36 cellular contexts compared by ENCODE assay signal in genomic region chr5:178098685-178099084, GRCh38.
"Had no signal": no experiment of that assay in that cellular context is flagged by ENCODE, and none has a peak within 500 bp of the region (broad histone marks: within the 10 kb centered on the region; RNA-seq: fewer than 3 reads in every experiment).

No MANE protein-coding gene starts in this region.

- ATAC-seq: activated naive CD4-positive, alpha-beta T cell treated with anti-CD3 and anti-CD28 coated beads, Interleukin-2, amount 50 U/mL, for 72 hours; activated naive CD8-positive, alpha-beta T cell treated with anti-CD3 and anti-CD28 coated beads, Interleukin-2, amount 50 U/mL, for 24 hours; activated T-cell treated with anti-CD3 and anti-CD28 coated beads, Interleukin-2, amount 50 U/mL, for 4 hours; activated T-cell treated with anti-CD3 and anti-CD28 coated beads, Interleukin-2, amount 50 U/mL, for 72 hours; activated T-helper 17 cell treated with anti-CD3 and anti-CD28 coated beads, Interleukin-2, amount 50 U/mL, for 72 hours; body of pancreas had no signal

- H3K9me3 Mint-ChIP-seq: activated naive CD4-positive, alpha-beta T cell treated with anti-CD3 and anti-CD28 coated beads for 36 hours; activated naive CD4-positive, alpha-beta T cell treated with anti-CD3 and anti-CD28 coated beads, Interleukin-2, amount 50 U/mL, for 72 hours; activated naive CD8-positive, alpha-beta T cell treated with anti-CD3 and anti-CD28 coated beads for 36 hours; activated naive CD8-positive, alpha-beta T cell treated with anti-CD3 and anti-CD28 coated beads, Interleukin-2, amount 50 U/mL, for 24 hours; activated T-cell treated with anti-CD3 and anti-CD28 coated beads, Interleukin-2, amount 50 U/mL, for 24 hours; activated T-cell treated with anti-CD3 and anti-CD28 coated beads, Interleukin-2, amount 50 U/mL, for 4 hours; activated T-helper 17 cell treated with anti-CD3 and anti-CD28 coated beads, Interleukin-2, amount 50 U/mL, for 72 hours; central memory CD8-positive, alpha-beta T cell had no signal

- H3K4me3 ChIP-seq: adrenal gland, ascending aorta, body of pancreas, breast epithelium, cardiac muscle cell had no signal

- H3K36me3 Mint-ChIP-seq: activated naive CD4-positive, alpha-beta T cell treated with anti-CD3 and anti-CD28 coated beads, Interleukin-2, amount 50 U/mL, for 72 hours; activated naive CD8-positive, alpha-beta T cell; activated naive CD8-positive, alpha-beta T cell treated with anti-CD3 and anti-CD28 coated beads for 36 hours; activated naive CD8-positive, alpha-beta T cell treated with anti-CD3 and anti-CD28 coated beads, Interleukin-2, amount 10 ng/mL, durations not matched to agents 7 days and 5 days; brain had no signal

- DNase-seq: activated effector memory CD4-positive, alpha-beta T cell treated with anti-CD3 and anti-CD28 coated beads, Interleukin-2, amount 50 U/mL, for 16 hours; activated effector memory CD4-positive, alpha-beta T cell treated with Interleukin-2 at 50 U/mL for 16 hours; activated gamma-delta T cell; activated gamma-delta T cell treated with Interleukin-2 at 50 U/mL for 16 hours; activated naive CD4-positive, alpha-beta T cell; activated naive CD4-positive, alpha-beta T cell treated with anti-CD3 and anti-CD28 coated beads for 36 hours; activated naive CD4-positive, alpha-beta T cell treated with anti-CD3 and anti-CD28 coated beads, Interleukin-2, amount 10 ng/mL, durations not matched to agents 7 days and 5 days; activated naive CD4-positive, alpha-beta T cell treated with anti-CD3 and anti-CD28 coated beads, Interleukin-2, amount 50 U/mL, for 16 hours; activated naive CD8-positive, alpha-beta T cell treated with anti-CD3 and anti-CD28 coated beads for 36 hours; activated naive CD8-positive, alpha-beta T cell treated with anti-CD3 and anti-CD28 coated beads, Interleukin-2, amount 10 ng/mL, durations not matched to agents 7 days and 5 days; activated naive CD8-positive, alpha-beta T cell treated with anti-CD3 and anti-CD28 coated beads, Interleukin-2, amount 50 U/mL, for 24 hours; activated T-cell treated with anti-CD3 and anti-CD28 coated beads, Interleukin-2, amount 50 U/mL, for 1 hour; activated T-cell treated with anti-CD3 and anti-CD28 coated beads, Interleukin-2, amount 50 U/mL, for 24 hours; activated T-cell treated with anti-CD3 and anti-CD28 coated beads, Interleukin-2, amount 50 U/mL, for 4 hours; activated T-cell treated with anti-CD3 and anti-CD28 coated beads, Interleukin-2, amount 50 U/mL, for 48 hours; activated T-cell treated with anti-CD3 and anti-CD28 coated beads, Interleukin-2, amount 50 U/mL, for 72 hours; adrenal gland; amniotic stem cell; amygdala; anterior cingulate cortex; aorta; body of pancreas; brain microvascular endothelial cell; caudate nucleus; central memory CD4-positive, alpha-beta T cell; cerebellar nuclear complex had no signal

- H3K27me3 ChIP-seq: adrenal gland, ascending aorta, body of pancreas, brain microvascular endothelial cell, breast epithelium, cardiac muscle cell had no signal

- H3K4me3 Mint-ChIP-seq: activated naive CD4-positive, alpha-beta T cell treated with anti-CD3 and anti-CD28 coated beads for 36 hours; activated naive CD4-positive, alpha-beta T cell treated with anti-CD3 and anti-CD28 coated beads, Interleukin-2, amount 10 ng/mL, durations not matched to agents 7 days and 5 days; activated naive CD8-positive, alpha-beta T cell; activated naive CD8-positive, alpha-beta T cell treated with anti-CD3 and anti-CD28 coated beads for 36 hours; activated naive CD8-positive, alpha-beta T cell treated with anti-CD3 and anti-CD28 coated beads, Interleukin-2, amount 10 ng/mL, durations not matched to agents 7 days and 5 days; activated naive CD8-positive, alpha-beta T cell treated with anti-CD3 and anti-CD28 coated beads, Interleukin-2, amount 50 U/mL, for 24 hours; activated T-cell treated with anti-CD3 and anti-CD28 coated beads, Interleukin-2, amount 50 U/mL, for 24 hours; activated T-cell treated with anti-CD3 and anti-CD28 coated beads, Interleukin-2, amount 50 U/mL, for 4 hours; activated T-cell treated with anti-CD3 and anti-CD28 coated beads, Interleukin-2, amount 50 U/mL, for 72 hours; activated T-helper 1 cell treated with anti-CD3 and anti-CD28 coated beads, Interleukin-12 subunit alpha, Interleukin-12 subunit beta, Interleukin-2, Interleukin-4 antibody, amounts not matched to agents 30 ng/mL and 10 ng/mL and 1 ng/mL, durations not matched to agents 14 hours and 24 hours and 36 hours; activated T-helper 17 cell treated with anti-CD3 and anti-CD28 coated beads, Interleukin-2, amount 50 U/mL, for 72 hours; brain; central memory CD8-positive, alpha-beta T cell had no signal

- H3K27ac ChIP-seq: adrenal gland, ascending aorta, body of pancreas, brain microvascular endothelial cell, cardiac muscle cell had no signal

- H3K4me1 Mint-ChIP-seq: brain had no signal

- H3K27ac Mint-ChIP-seq: activated naive CD4-positive, alpha-beta T cell treated with anti-CD3 and anti-CD28 coated beads for 36 hours; activated naive CD4-positive, alpha-beta T cell treated with anti-CD3 and anti-CD28 coated beads, Interleukin-2, amount 10 ng/mL, durations not matched to agents 7 days and 5 days; activated naive CD4-positive, alpha-beta T cell treated with anti-CD3 and anti-CD28 coated beads, Interleukin-2, amount 50 U/mL, for 72 hours; activated naive CD8-positive, alpha-beta T cell; activated naive CD8-positive, alpha-beta T cell treated with anti-CD3 and anti-CD28 coated beads for 36 hours; activated naive CD8-positive, alpha-beta T cell treated with anti-CD3 and anti-CD28 coated beads, Interleukin-2, amount 10 ng/mL, durations not matched to agents 7 days and 5 days; activated naive CD8-positive, alpha-beta T cell treated with anti-CD3 and anti-CD28 coated beads, Interleukin-2, amount 50 U/mL, for 24 hours; activated T-cell treated with anti-CD3 and anti-CD28 coated beads, Interleukin-2, amount 50 U/mL, for 24 hours; activated T-cell treated with anti-CD3 and anti-CD28 coated beads, Interleukin-2, amount 50 U/mL, for 72 hours; activated T-helper 1 cell treated with anti-CD3 and anti-CD28 coated beads, Interleukin-12 subunit alpha, Interleukin-12 subunit beta, Interleukin-2, Interleukin-4 antibody, amounts not matched to agents 30 ng/mL and 10 ng/mL and 1 ng/mL, durations not matched to agents 14 hours and 24 hours and 36 hours; activated T-helper 17 cell treated with anti-CD3 and anti-CD28 coated beads, Interleukin-2, amount 50 U/mL, for 72 hours; activated T-helper 2 cell treated with anti-CD3 and anti-CD28 coated beads, Interferon-gamma antibody, Interleukin-2, Interleukin-4, amounts not matched to agents 10 μg/mL and 5 μg/mL and 100 μg/mL, durations not matched to agents 14 hours and 24 hours and 36 hours; brain had no signal

- H3K4me1 ChIP-seq: adrenal gland, ascending aorta, body of pancreas, breast epithelium had no signal

- H3K36me3 ChIP-seq: adrenal gland, ascending aorta, brain microvascular endothelial cell, breast epithelium, cardiac muscle cell had no signal

- H3K9me3 ChIP-seq: adrenal gland, ascending aorta, body of pancreas, breast epithelium had no signal

- H3K27me3 Mint-ChIP-seq: activated naive CD8-positive, alpha-beta T cell; activated naive CD8-positive, alpha-beta T cell treated with anti-CD3 and anti-CD28 coated beads for 36 hours; activated T-cell treated with anti-CD3 and anti-CD28 coated beads, Interleukin-2, amount 50 U/mL, for 24 hours; activated T-helper 17 cell treated with anti-CD3 and anti-CD28 coated beads, Interleukin-2, amount 50 U/mL, for 72 hours; brain; central memory CD8-positive, alpha-beta T cell had no signal
